29 cellular contexts compared by ENCODE assay signal in genomic region chr3:147152476-147152875, GRCh38.
"Had no signal": no experiment of that assay in that cellular context is flagged by ENCODE, and none has a peak within 500 bp of the region (broad histone marks: within the 10 kb centered on the region; RNA-seq: fewer than 3 reads in every experiment).

No MANE protein-coding gene starts in this region.

- H3K27me3 ChIP-seq: ascending aorta, cardiac muscle cell had no signal

- H3K4me3 ChIP-seq: ascending aorta, cardiac muscle cell had no signal

- DNase-seq: activated B cell treated with CpG ODN at 0.5 μM for 24 hours; activated CD4-positive, alpha-beta memory T cell treated with anti-CD3 and anti-CD28 coated beads for 36 hours; activated CD4-positive, alpha-beta T cell treated with anti-CD3 and anti-CD28 coated beads for 4 hours; activated CD4-positive, alpha-beta T cell treated with anti-CD3 and anti-CD28 coated beads, Interleukin-2, amount 10 ng/mL, durations not matched to agents 24 days and 14 days; activated CD4-positive, alpha-beta T cell treated with anti-CD3 and anti-CD28 coated beads, Interleukin-2, amount 50 U/mL, for 1 hour; activated CD4-positive, alpha-beta T cell treated with anti-CD3 and anti-CD28 coated beads, Interleukin-2, amount 50 U/mL, for 4 hours; activated CD4-positive, CD25-positive, alpha-beta regulatory T cell treated with anti-CD3 and anti-CD28 coated beads, Interleukin-2, amount 50 U/mL, for 72 hours; activated CD8-positive, alpha-beta memory T cell treated with anti-CD3 and anti-CD28 coated beads, Interleukin-2, amount 50 U/mL, for 4 hours; activated CD8-positive, alpha-beta T cell treated with anti-CD3 and anti-CD28 coated beads for 36 hours; activated effector memory CD4-positive, alpha-beta T cell treated with Interleukin-2 at 50 U/mL for 16 hours; activated gamma-delta T cell; activated naive CD4-positive, alpha-beta T cell treated with anti-CD3 and anti-CD28 coated beads, Interleukin-2, amount 10 ng/mL, durations not matched to agents 7 days and 5 days; activated naive CD4-positive, alpha-beta T cell treated with Interleukin-2 at 50 U/mL for 16 hours; activated naive CD8-positive, alpha-beta T cell treated with anti-CD3 and anti-CD28 coated beads, Interleukin-2, amount 10 ng/mL, durations not matched to agents 7 days and 5 days; activated naive CD8-positive, alpha-beta T cell treated with anti-CD3 and anti-CD28 coated beads, Interleukin-2, amount 50 U/mL, for 24 hours; activated T-cell treated with anti-CD3 and anti-CD28 coated beads for 4 hours; activated T-cell treated with anti-CD3 and anti-CD28 coated beads, Interleukin-2, amount 50 U/mL, for 1 hour; activated T-cell treated with anti-CD3 and anti-CD28 coated beads, Interleukin-2, amount 50 U/mL, for 4 hours; activated T-cell treated with anti-CD3 and anti-CD28 coated beads, Interleukin-2, amount 50 U/mL, for 72 hours; amygdala; anterior cingulate cortex; caudate nucleus; T-helper 2 cell; T-helper 9 cell had no signal

- H3K9me3 ChIP-seq: ascending aorta had no signal

- ATAC-seq: activated CD8-positive, alpha-beta T cell treated with anti-CD3 and anti-CD28 coated beads for 36 hours; activated naive CD8-positive, alpha-beta T cell treated with anti-CD3 and anti-CD28 coated beads, Interleukin-2, amount 50 U/mL, for 24 hours; activated T-cell treated with anti-CD3 and anti-CD28 coated beads, Interleukin-2, amount 50 U/mL, for 4 hours; activated T-cell treated with anti-CD3 and anti-CD28 coated beads, Interleukin-2, amount 50 U/mL, for 72 hours had no signal

- H3K27ac ChIP-seq: ascending aorta, cardiac muscle cell, VCaP had no signal

- FAIRE-seq: bronchial epithelial cell, TTC549 had no signal

- H3K4me1 ChIP-seq: ascending aorta had no signal

- H3K36me3 ChIP-seq: ascending aorta, cardiac muscle cell had no signal
